Comparison of ENCODE assay signal across 21 cellular contexts in the genomic region with DNA sequence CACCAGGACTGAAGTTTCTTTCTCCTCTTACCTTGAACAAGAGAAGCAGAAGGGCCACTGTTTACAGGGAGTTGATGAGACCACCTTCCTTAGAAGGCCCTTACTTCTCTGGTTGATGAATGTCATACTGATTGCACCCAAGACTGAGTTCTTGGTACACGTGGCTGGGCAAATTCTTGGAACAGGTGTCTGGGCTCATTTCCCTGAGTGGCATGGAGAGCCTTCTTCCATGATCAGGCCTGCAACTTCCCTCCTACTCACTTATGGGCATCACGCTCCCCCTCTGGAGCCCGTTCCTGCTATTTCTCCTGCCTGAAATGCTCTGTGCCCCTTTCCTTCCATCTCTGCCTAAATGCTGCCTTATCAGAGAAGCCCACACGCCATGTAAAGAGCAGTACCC.
"Had no signal": no experiment of that assay in that cellular context is flagged by ENCODE, and none has a peak within 500 bp of the region (broad histone marks: within the 10 kb centered on the region; RNA-seq: fewer than 3 reads in every experiment).

No MANE protein-coding gene starts in this region.

- H3K27ac Mint-ChIP-seq: activated CD4-positive, alpha-beta memory T cell treated with anti-CD3 and anti-CD28 coated beads for 36 hours; activated CD4-positive, alpha-beta T cell treated with anti-CD3 and anti-CD28 coated beads, Interleukin-2, amount 10 ng/mL, durations not matched to agents 7 days and 5 days; activated naive CD4-positive, alpha-beta T cell treated with anti-CD3 and anti-CD28 coated beads for 36 hours; activated naive CD8-positive, alpha-beta T cell had no signal

- H3K36me3 Mint-ChIP-seq: activated CD4-positive, alpha-beta memory T cell treated with anti-CD3 and anti-CD28 coated beads for 36 hours; activated naive CD8-positive, alpha-beta T cell had no signal

- H3K36me3 ChIP-seq: brain microvascular endothelial cell had no signal

- H3K27me3 ChIP-seq: brain microvascular endothelial cell had no signal

- H3K4me1 Mint-ChIP-seq: activated CD4-positive, alpha-beta T cell treated with anti-CD3 and anti-CD28 coated beads, Interleukin-2, amount 10 ng/mL, durations not matched to agents 7 days and 5 days had no signal

- ATAC-seq: activated T-cell treated with anti-CD3 and anti-CD28 coated beads, Interleukin-2, amount 50 U/mL, for 4 hours had no signal

- H3K27me3 Mint-ChIP-seq: activated CD4-positive, alpha-beta memory T cell treated with anti-CD3 and anti-CD28 coated beads for 36 hours; activated CD4-positive, alpha-beta T cell treated with anti-CD3 and anti-CD28 coated beads, Interleukin-2, amount 10 ng/mL, durations not matched to agents 7 days and 5 days; activated naive CD8-positive, alpha-beta T cell had no signal

- DNase-seq: activated CD4-positive, alpha-beta memory T cell treated with anti-CD3 and anti-CD28 coated beads for 36 hours; activated CD4-positive, alpha-beta T cell treated with anti-CD3 and anti-CD28 coated beads, Interleukin-2, amount 10 ng/mL, durations not matched to agents 7 days and 5 days; activated CD4-positive, CD25-positive, alpha-beta regulatory T cell; activated CD8-positive, alpha-beta memory T cell treated with anti-CD3 and anti-CD28 coated beads for 24 hours; activated effector memory CD4-positive, alpha-beta T cell treated with anti-CD3 and anti-CD28 coated beads, Interleukin-2, amount 50 U/mL, for 16 hours; activated naive CD4-positive, alpha-beta T cell treated with anti-CD3 and anti-CD28 coated beads for 36 hours; activated T-cell treated with anti-CD3 and anti-CD28 coated beads, Interleukin-2, amount 50 U/mL, for 4 hours; amygdala; brain microvascular endothelial cell; cerebellar nuclear complex; KG1; NCI-H1092 treated with DMSO at 0.1 percent for 48 hours; NCI-H1417 treated with DMSO at 0.1 percent for 48 hours; NCI-H1694 treated with DMSO at 0.1 percent for 48 hours; NCI-H2029 treated with DMSO at 0.1 percent for 48 hours; NCI-H345; NCI-H524; SIG-M5; T-helper 1 cell had no signal

- H3K27ac ChIP-seq: brain microvascular endothelial cell, VCaP had no signal

- H3K9me3 Mint-ChIP-seq: activated CD4-positive, alpha-beta memory T cell treated with anti-CD3 and anti-CD28 coated beads for 36 hours; activated CD4-positive, alpha-beta T cell treated with anti-CD3 and anti-CD28 coated beads, Interleukin-2, amount 10 ng/mL, durations not matched to agents 7 days and 5 days; activated naive CD4-positive, alpha-beta T cell treated with anti-CD3 and anti-CD28 coated beads for 36 hours; activated T-cell treated with anti-CD3 and anti-CD28 coated beads, Interleukin-2, amount 50 U/mL, for 4 hours had no signal

- H3K4me3 Mint-ChIP-seq: activated CD4-positive, alpha-beta memory T cell treated with anti-CD3 and anti-CD28 coated beads for 36 hours; activated CD4-positive, alpha-beta T cell treated with anti-CD3 and anti-CD28 coated beads, Interleukin-2, amount 10 ng/mL, durations not matched to agents 7 days and 5 days; activated naive CD4-positive, alpha-beta T cell treated with anti-CD3 and anti-CD28 coated beads for 36 hours; activated naive CD8-positive, alpha-beta T cell; activated T-cell treated with anti-CD3 and anti-CD28 coated beads, Interleukin-2, amount 50 U/mL, for 4 hours had no signal
